In the genomic region with DNA sequence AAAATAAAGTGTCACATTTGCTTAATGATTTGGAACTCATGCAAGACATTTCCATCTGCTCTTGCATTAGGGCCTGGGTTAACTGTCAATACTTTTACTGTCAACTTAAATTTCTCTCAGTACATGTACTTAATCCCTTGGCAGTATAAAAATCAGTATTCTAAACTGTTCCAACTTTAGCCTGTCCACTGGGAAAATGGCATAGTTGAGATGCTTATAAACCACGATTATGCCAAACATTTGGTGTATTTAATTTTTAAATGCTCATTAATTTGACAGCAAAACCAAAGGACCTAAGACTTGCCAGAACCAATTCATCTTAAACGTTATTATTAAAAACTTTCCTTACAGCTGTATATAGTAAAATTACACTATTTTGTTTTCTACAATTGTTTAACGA, we compare ENCODE assay signal across 26 cellular contexts.
DNase-seq lines count a peak whose midpoint lies in the region; ATAC-seq, FAIRE-seq and TF ChIP-seq lines count a peak whose summit lies in the region.
"Had no signal": no experiment of that assay in that cellular context is flagged by ENCODE, and none has a peak within 500 bp of the region (broad histone marks: within the 10 kb centered on the region; RNA-seq: fewer than 3 reads in every experiment).

No MANE protein-coding gene starts in this region.

- in situ Hi-C loops in ACHN (cut with HindIII; ENCODE audit: low pct_ligation_motif_present, low pct_unique_long_range_greater_than_20kb, low sequenced_read_pairs) (no loop called here), astrocyte of the spinal cord (cut with HindIII; ENCODE audit: low sequenced_read_pairs) (no loop called here)

- H3K4me3 Mint-ChIP-seq in HFFc6 = no peak overlapping the region
- no peak overlapping the region for H3K4me3 Mint-ChIP-seq in activated T-cell treated with anti-CD3 and anti-CD28 coated beads, Interleukin-2, amount 50 U/mL, for 72 hours
- H3K4me3 Mint-ChIP-seq: central memory CD8-positive, alpha-beta T cell; immature natural killer cell; T-helper 2 cell treated with Interferon-gamma antibody and Interleukin-4, amounts not matched to agents 5 μg/mL and 100 μg/mL, for 36 hours had no signal

- ATAC-seq in activated T-cell treated with anti-CD3 and anti-CD28 coated beads, Interleukin-2, amount 50 U/mL, for 72 hours (replicated peaks in 1 of 2) = no peak
- ATAC-seq: Panc1 had no signal

- peaks cover 7% of the 10 kb centered on the region for H3K36me3 Mint-ChIP-seq in HFFc6 (ENCODE audit: low read depth)
- H3K36me3 Mint-ChIP-seq in activated T-cell treated with anti-CD3 and anti-CD28 coated beads, Interleukin-2, amount 50 U/mL, for 72 hours (ENCODE audit: insufficient read depth in 2 of 2) = peaks cover 5 to 8% of the 10 kb centered on the region in 2 donors

- no peaks in the 10 kb centered on the region; the same call in 1 of the 2 replicates for H3K27me3 Mint-ChIP-seq in HFFc6 (ENCODE audit: insufficient read depth)
- H3K27me3 Mint-ChIP-seq in activated T-cell treated with anti-CD3 and anti-CD28 coated beads, Interleukin-2, amount 50 U/mL, for 72 hours (ENCODE audit: low read depth) = no peaks in the 10 kb centered on the region
- H3K27me3 Mint-ChIP-seq: central memory CD8-positive, alpha-beta T cell had no signal

- no peak overlapping the region for H3K27ac Mint-ChIP-seq in HFFc6
- no peak overlapping the region for H3K27ac Mint-ChIP-seq in activated T-cell treated with anti-CD3 and anti-CD28 coated beads, Interleukin-2, amount 50 U/mL, for 72 hours
- H3K27ac Mint-ChIP-seq: immature natural killer cell; T-helper 2 cell treated with Interferon-gamma antibody and Interleukin-4, amounts not matched to agents 5 μg/mL and 100 μg/mL, for 36 hours had no signal

- H3K4me3 ChIP-seq in astrocyte of the spinal cord (ENCODE audit: low read depth, low read length) = no peak overlapping the region
- H3K4me3 ChIP-seq: right atrium auricular region, suprapubic skin had no signal

- CTCF ChIA-PET in RWPE1 (lab: Yijun Ruan, JAX) = no interaction called here

- no peaks in the 10 kb centered on the region; the same call in 1 of the 2 replicates for H3K9me3 Mint-ChIP-seq in HFFc6
- no peaks in the 10 kb centered on the region for H3K9me3 Mint-ChIP-seq in activated T-cell treated with anti-CD3 and anti-CD28 coated beads, Interleukin-2, amount 50 U/mL, for 72 hours
- H3K9me3 Mint-ChIP-seq: central memory CD8-positive, alpha-beta T cell; immature natural killer cell; T-helper 2 cell treated with Interferon-gamma antibody and Interleukin-4, amounts not matched to agents 5 μg/mL and 100 μg/mL, for 36 hours had no signal

- TF ChIP-seq CTCF in HFFc6 (IDR thresholded peaks at IDR 0.05) (no peak), astrocyte of the spinal cord (IDR thresholded peaks at IDR 0.05; ENCODE audit: low read depth, low read length) (no peak), RWPE1 (conservative IDR thresholded peaks at IDR 0.05; ENCODE audit: low read depth) (no peak)

- peak; percentile 87 for FAIRE-seq in islet of Langerhans (lab: Jason Lieb, UNC)
- FAIRE-seq: H54 had no signal

- POLR2A ChIA-PET in RWPE1 (lab: Yijun Ruan, JAX; ENCODE audit: low non-redundant PET) = no interaction called here

- peak; percentile 17 for DNase-seq in ACHN
- DNase-seq in HFFc6 = peak; percentile 40
- DNase-seq in astrocyte of the spinal cord (ENCODE audit: low read depth, low spot score) = peak; percentile 39
- DNase-seq in activated T-cell treated with anti-CD3 and anti-CD28 coated beads, Interleukin-2, amount 50 U/mL, for 72 hours = no peak
- DNase-seq in RWPE1 (ENCODE audit: low spot score) = no peak
- no peak for DNase-seq in activated CD4-positive, alpha-beta T cell treated with anti-CD3 and anti-CD28 coated beads for 48 hours
- DNase-seq in activated gamma-delta T cell (lab: John Stamatoyannopoulos, UW) = no peak
- DNase-seq: activated CD4-positive, alpha-beta T cell treated with anti-CD3 and anti-CD28 coated beads, Interleukin-2, amount 50 U/mL, for 48 hours; activated T-cell treated with anti-CD3 and anti-CD28 coated beads for 4 hours; amygdala; DMS153; effector CD4-positive, alpha-beta T cell; immature natural killer cell; MM.1S; NCI-H1436; nucleus accumbens; stimulated activated CD4-positive, alpha-beta T cell treated with anti-CD3 and anti-CD28 coated beads, Interleukin-15, amount 100 ng/mL, for 24 hours; WERI-Rb-1 had no signal

- H3K4me1 Mint-ChIP-seq in HFFc6 (ENCODE audit: low read depth) = peaks cover 36% of the 10 kb centered on the region
- H3K4me1 Mint-ChIP-seq in activated T-cell treated with anti-CD3 and anti-CD28 coated beads, Interleukin-2, amount 50 U/mL, for 72 hours (ENCODE audit: low read depth) = no peaks in the 10 kb centered on the region
- H3K4me1 Mint-ChIP-seq: immature natural killer cell had no signal

- H3K27ac ChIP-seq in RWPE1 = no peak overlapping the region
- H3K27ac ChIP-seq: esophagus muscularis mucosa, right atrium auricular region, suprapubic skin, WERI-Rb-1 had no signal

Comparison
In these comparisons a context has a peak if more than half of its experiments do, and no peak if none do; other contexts are left out.
1. DNase-seq: peak in ACHN (single experiment), HFFc6 (single experiment) and astrocyte of the spinal cord (single experiment); none in activated T-cell treated with anti-CD3 and anti-CD28 coated beads, Interleukin-2, amount 50 U/mL, for 72 hours (0 of 2), RWPE1 (single experiment), activated CD4-positive, alpha-beta T cell treated with anti-CD3 and anti-CD28 coated beads for 48 hours (single experiment) and activated gamma-delta T cell (single experiment).